In genomic region chr17:49637050-49637449, GRCh38 we compare ENCODE assay signal across 1 cellular context.
TF ChIP-seq lines count a peak whose summit lies in the region.

No MANE protein-coding gene starts in this region.

TF ChIP-seq in HepG2, 621 proteins besides CTCF, POLR2A, EP300 and RAD21 (continued from another document):
- TF ChIP-seq IRX3 (CRISPR knock-in tag; IDR thresholded peaks at IDR 0.05; ENCODE audit: borderline replicate concordance, low read depth) (no peak), ARHGAP35 (CRISPR knock-in tag; IDR thresholded peaks at IDR 0.05; ENCODE audit: borderline replicate concordance) (no peak), HOXA5 (CRISPR knock-in tag; IDR thresholded peaks at IDR 0.05) (no peak), ZNF747 (CRISPR knock-in tag; IDR thresholded peaks at IDR 0.05; ENCODE audit: borderline replicate concordance) (no peak), ZNF775 (CRISPR knock-in tag; IDR thresholded peaks at IDR 0.05; ENCODE audit: borderline replicate concordance) (no peak), CC2D1A (CRISPR knock-in tag; IDR thresholded peaks at IDR 0.05) (no peak)
- TF ChIP-seq, protein P1, sequence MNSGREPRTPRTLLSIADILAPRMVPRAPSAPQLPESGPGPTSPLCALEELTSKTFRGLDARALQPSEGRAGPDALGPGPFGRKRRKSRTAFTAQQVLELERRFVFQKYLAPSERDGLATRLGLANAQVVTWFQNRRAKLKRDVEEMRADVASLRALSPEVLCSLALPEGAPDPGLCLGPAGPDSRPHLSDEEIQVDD (CRISPR knock-in tag; IDR thresholded peaks at IDR 0.05; ENCODE audit: borderline replicate concordance): no peak
TF ChIP-seq in HepG2: peak in this region for 0.
